1 cellular context compared by ENCODE assay signal in genomic region chr9:93346240-93347112, GRCh38.
TF ChIP-seq lines count a peak whose summit lies in the region.

No MANE protein-coding gene starts in this region.

TF ChIP-seq in HepG2, 621 proteins besides CTCF, POLR2A, EP300 and RAD21 (continued from another document):
- no peak for TF ChIP-seq ZBED4 (CRISPR knock-in tag; IDR thresholded peaks at IDR 0.05; ENCODE audit: borderline replicate concordance)
- TF ChIP-seq TFDP2 (CRISPR knock-in tag; IDR thresholded peaks at IDR 0.05) = no peak
